In genomic region chr11:41461057-41461681, GRCh38 we compare ENCODE assay signal across 9 cellular contexts. TPM values are rescaled to one million over a fixed set of nuclear protein-coding genes. Genes with fewer than 3 reads are reported as not detected.
DNase-seq lines count a peak whose midpoint lies in the region; ATAC-seq and TF ChIP-seq lines count a peak whose summit lies in the region.
"Had no signal": no experiment of that assay in that cellular context is flagged by ENCODE, and none has a peak within 500 bp of the region (broad histone marks: within the 10 kb centered on the region; RNA-seq: fewer than 3 reads in every experiment).

No MANE protein-coding gene starts in this region.

- H3K27me3 Mint-ChIP-seq in activated CD4-positive, alpha-beta memory T cell treated with anti-CD3 and anti-CD28 coated beads for 36 hours, result peaks cover 4% of the 10 kb centered on the region

- POLR2A ChIA-PET in activated CD4-positive, alpha-beta memory T cell treated with anti-CD3 and anti-CD28 coated beads for 36 hours (lab: Charles Lee), result no interaction called here

- ATAC-seq in HG02885 (IDR thresholded peaks at IDR 0.05; ENCODE audit: poor library complexity, unreplicated experiment) (peak; percentile 68), lower lobe of right lung (no peak), HG03571 (IDR thresholded peaks at IDR 0.05; ENCODE audit: unreplicated experiment) (no peak), GM18907 (IDR thresholded peaks at IDR 0.05; ENCODE audit: unreplicated experiment) (no peak)

- no peak overlapping the region for H3K4me3 ChIP-seq in adipocyte (ENCODE audit: low read length)
- H3K4me3 ChIP-seq in lower lobe of right lung, result no peak overlapping the region
- H3K4me3 ChIP-seq: skin epidermis had no signal

- DNase-seq in COLO668 (lab: John Stamatoyannopoulos, UW; ENCODE audit: unreplicated experiment) (peak; percentile 10), adipocyte (ENCODE audit: low read depth) (peak; percentile 9), lower lobe of right lung (no peak), GOT3 (lab: John Stamatoyannopoulos, UW) (no peak)
- no peak for DNase-seq in activated CD4-positive, alpha-beta memory T cell treated with anti-CD3 and anti-CD28 coated beads for 36 hours

- H3K9me3 Mint-ChIP-seq in activated CD4-positive, alpha-beta memory T cell treated with anti-CD3 and anti-CD28 coated beads for 36 hours, result no peaks in the 10 kb centered on the region

- no peaks in the 10 kb centered on the region for H3K36me3 Mint-ChIP-seq in activated CD4-positive, alpha-beta memory T cell treated with anti-CD3 and anti-CD28 coated beads for 36 hours

- CTCF ChIA-PET in activated CD4-positive, alpha-beta memory T cell treated with anti-CD3 and anti-CD28 coated beads for 36 hours (lab: Charles Lee), result interaction anchor here (0.7 to 2.0 kb wide), 2 partner anchors 513 to 1821 kb away, joined by 5 to 15 read pairs; no protein-coding TSS in a partner anchor

- intact Hi-C loops in lower lobe of right lung (cut with DNase I), result loop anchor here (5.0 kb wide), 1 partner anchor 1061 kb away; no protein-coding TSS in a partner anchor
- intact Hi-C loops in activated CD4-positive, alpha-beta memory T cell treated with anti-CD3 and anti-CD28 coated beads for 36 hours (cut with micrococcal nuclease), result loop anchor here (5.0 kb wide), 1 partner anchor 1821 kb away; no protein-coding TSS in a partner anchor

- no peak overlapping the region for H3K27ac Mint-ChIP-seq in activated CD4-positive, alpha-beta memory T cell treated with anti-CD3 and anti-CD28 coated beads for 36 hours

- peaks cover 5% of the 10 kb centered on the region for H3K4me1 Mint-ChIP-seq in activated CD4-positive, alpha-beta memory T cell treated with anti-CD3 and anti-CD28 coated beads for 36 hours (ENCODE audit: low read depth)

- no peaks in the 10 kb centered on the region for H3K4me1 ChIP-seq in adipocyte (ENCODE audit: control insufficient read depth, insufficient read depth, low read length)
- no peaks in the 10 kb centered on the region for H3K4me1 ChIP-seq in lower lobe of right lung

- H3K27me3 ChIP-seq in adipocyte (replicated peaks; ENCODE audit: control insufficient read depth, insufficient read depth, low read length) (peaks cover 30% of the 10 kb centered on the region), lower lobe of right lung (ENCODE audit: low read depth) (peaks cover 15% of the 10 kb centered on the region)

- H3K36me3 ChIP-seq in adipocyte (ENCODE audit: control insufficient read depth, insufficient read depth, low read length, severe bottlenecking) (no peaks in the 10 kb centered on the region), lower lobe of right lung (no peaks in the 10 kb centered on the region)

- H3K27ac ChIP-seq in lower lobe of right lung, result no peak overlapping the region
- H3K27ac ChIP-seq: skin epidermis had no signal

- H3K9ac ChIP-seq in adipocyte (ENCODE audit: low read length), result no peak overlapping the region

- no peak overlapping the region for H3K4me3 Mint-ChIP-seq in activated CD4-positive, alpha-beta memory T cell treated with anti-CD3 and anti-CD28 coated beads for 36 hours

- peak; percentile 67 for TF ChIP-seq CTCF in lower lobe of right lung (IDR thresholded peaks at IDR 0.05)

- H3K9me3 ChIP-seq in adipocyte (ENCODE audit: control insufficient read depth, low read length) (peaks cover 6% of the 10 kb centered on the region), lower lobe of right lung (peaks cover 6% of the 10 kb centered on the region)

RNA-seq across cellular contexts. Expression of gene LRRC4C, which starts 1.7 kb away (rescaled TPM):
- 0.86 TPM for total RNA-seq in lower lobe of right lung
- total RNA-seq in activated CD4-positive, alpha-beta memory T cell treated with anti-CD3 and anti-CD28 coated beads for 36 hours, result not detected

Comparison
In these comparisons a context has a peak if more than half of its experiments do, and no peak if none do; other contexts are left out.
1. DNase-seq: peak in COLO668 (single experiment) and adipocyte (single experiment); none in lower lobe of right lung (single experiment), GOT3 (single experiment) and activated CD4-positive, alpha-beta memory T cell treated with anti-CD3 and anti-CD28 coated beads for 36 hours (single experiment).